In genomic region chr14:69625299-69626131, GRCh38 we compare ENCODE assay signal across 8 cellular contexts. TPM values are rescaled to one million over a fixed set of nuclear protein-coding genes. Genes with fewer than 3 reads are reported as not detected.
DNase-seq lines count a peak whose midpoint lies in the region; ATAC-seq and TF ChIP-seq lines count a peak whose summit lies in the region.

No MANE protein-coding gene starts in this region.

- H3K9me3 Mint-ChIP-seq in stimulated activated naive B cell treated with anti-CD40 and anti-IgM and Interleukin-4, amounts not matched to agents 10 μg/mL and 1 μg/mL and 100 μg/mL, for 72 hours, result no peaks in the 10 kb centered on the region

- H3K36me3 ChIP-seq in WERI-Rb-1 (peaks cover 9% of the 10 kb centered on the region), breast epithelium (no peaks in the 10 kb centered on the region), mucosa of descending colon (ENCODE audit: low read depth) (no peaks in the 10 kb centered on the region)

- H3K27ac ChIP-seq in WERI-Rb-1, result 0 out of 2 replicates have a peak overlapping the region, but pooled peaks have one; percentile 18
- H3K27ac ChIP-seq in breast epithelium, result peak overlapping the region; percentile 54 to 68

- DNase-seq in WERI-Rb-1 (no peak), breast epithelium (ENCODE audit: low spot score in 2 of 2) (no peak), mucosa of descending colon (peak; percentile 61 to 79 (median 61)), NCI-H1694 (lab: John Stamatoyannopoulos, UW) (no peak), SHP77 (lab: John Stamatoyannopoulos, UW) (no peak)
- DNase-seq in stimulated activated naive B cell treated with anti-CD40 and anti-IgM and Interleukin-4, amounts not matched to agents 10 μg/mL and 1 μg/mL and 100 μg/mL, for 72 hours, result peak; percentile 74

- no peak for TF ChIP-seq CTCF in WERI-Rb-1 (IDR thresholded peaks at IDR 0.05; ENCODE audit: low read depth, low read length)
- no peak for TF ChIP-seq CTCF in breast epithelium (IDR thresholded peaks at IDR 0.05)
- TF ChIP-seq CTCF in mucosa of descending colon (IDR thresholded peaks at IDR 0.05), result no peak

- ATAC-seq in GM19023 (IDR thresholded peaks at IDR 0.05; ENCODE audit: unreplicated experiment) (peak; percentile 85), HG03135 (IDR thresholded peaks at IDR 0.05; ENCODE audit: unreplicated experiment) (peak; percentile 84), mucosa of descending colon (peak; percentile 87)
- peak; percentile 95 for ATAC-seq in stimulated activated naive B cell treated with anti-CD40 and anti-IgM and Interleukin-4, amounts not matched to agents 10 μg/mL and 1 μg/mL and 100 μg/mL, for 72 hours (replicated peaks)

- peaks cover 4 to 7% of the 10 kb centered on the region in 2 donors for H3K4me1 ChIP-seq in breast epithelium
- no peaks in the 10 kb centered on the region for H3K4me1 ChIP-seq in mucosa of descending colon (ENCODE audit: low read depth)

- H3K36me3 Mint-ChIP-seq in stimulated activated naive B cell treated with anti-CD40 and anti-IgM and Interleukin-4, amounts not matched to agents 10 μg/mL and 1 μg/mL and 100 μg/mL, for 72 hours, result peaks cover 13 to 16% of the 10 kb centered on the region in 2 donors

- H3K4me3 Mint-ChIP-seq in stimulated activated naive B cell treated with anti-CD40 and anti-IgM and Interleukin-4, amounts not matched to agents 10 μg/mL and 1 μg/mL and 100 μg/mL, for 72 hours, result peak overlapping the region; percentile 73 to 76

- H3K27ac Mint-ChIP-seq in stimulated activated naive B cell treated with anti-CD40 and anti-IgM and Interleukin-4, amounts not matched to agents 10 μg/mL and 1 μg/mL and 100 μg/mL, for 72 hours, result peak overlapping the region; percentile 91

- H3K27me3 ChIP-seq in WERI-Rb-1 (ENCODE audit: insufficient read depth, low read depth, severe bottlenecking), result no peaks in the 10 kb centered on the region
- no peaks in the 10 kb centered on the region for H3K27me3 ChIP-seq in breast epithelium

- H3K4me3 ChIP-seq in WERI-Rb-1 (ENCODE audit: low read depth, low read length) (no peak overlapping the region), breast epithelium (peak overlapping the region in 1 of 3 donors; percentile 36), mucosa of descending colon (no peak overlapping the region)

- H3K9me3 ChIP-seq in WERI-Rb-1 (ENCODE audit: severe bottlenecking) (no peaks in the 10 kb centered on the region), breast epithelium (no peaks in the 10 kb centered on the region), mucosa of descending colon (no peaks in the 10 kb centered on the region)

- intact Hi-C loops in breast epithelium (cut with DNase I; ENCODE audit: low total_unique reads), result no loop called here
- intact Hi-C loops in mucosa of descending colon (cut with DNase I, micrococcal nuclease), result no loop called here

- H3K27me3 Mint-ChIP-seq in stimulated activated naive B cell treated with anti-CD40 and anti-IgM and Interleukin-4, amounts not matched to agents 10 μg/mL and 1 μg/mL and 100 μg/mL, for 72 hours, result no peaks in the 10 kb centered on the region

- TF ChIP-seq POLR2A in breast epithelium (IDR thresholded peaks at IDR 0.05), result no peak

- H3K4me1 Mint-ChIP-seq in stimulated activated naive B cell treated with anti-CD40 and anti-IgM and Interleukin-4, amounts not matched to agents 10 μg/mL and 1 μg/mL and 100 μg/mL, for 72 hours, result peaks cover 59 to 90% of the 10 kb centered on the region in 2 donors

RNA-seq across cellular contexts. Expression of gene SUSD6, which starts 14.1 kb away (rescaled TPM):
- total RNA-seq in breast epithelium (10 to 100 TPM; 30.2 to 55.9 (median 55.7) TPM), mucosa of descending colon (10 to 100 TPM; 56.3 to 98.3 (median 95.6) TPM)

RNA-seq across cellular contexts. Expression of gene CCDC177, which starts 50.8 kb away (rescaled TPM):
- under 1 TPM in 2 of 3 donors, not detected in 1; 0.29 to 0.33 TPM for total RNA-seq in breast epithelium
- not detected for total RNA-seq in mucosa of descending colon

Comparison
In these comparisons a context has a peak if more than half of its experiments do, and no peak if none do; other contexts are left out.
1. DNase-seq: peak in mucosa of descending colon (3 of 3) and stimulated activated naive B cell treated with anti-CD40 and anti-IgM and Interleukin-4, amounts not matched to agents 10 μg/mL and 1 μg/mL and 100 μg/mL, for 72 hours (single experiment); none in WERI-Rb-1 (single experiment), breast epithelium (0 of 2), NCI-H1694 (single experiment) and SHP77 (0 of 2).
2. Peak in every context shown above with its lines, with median percentiles within 50 percentile points of each other: ATAC-seq.